11 cellular contexts compared by ENCODE assay signal in the genomic region with DNA sequence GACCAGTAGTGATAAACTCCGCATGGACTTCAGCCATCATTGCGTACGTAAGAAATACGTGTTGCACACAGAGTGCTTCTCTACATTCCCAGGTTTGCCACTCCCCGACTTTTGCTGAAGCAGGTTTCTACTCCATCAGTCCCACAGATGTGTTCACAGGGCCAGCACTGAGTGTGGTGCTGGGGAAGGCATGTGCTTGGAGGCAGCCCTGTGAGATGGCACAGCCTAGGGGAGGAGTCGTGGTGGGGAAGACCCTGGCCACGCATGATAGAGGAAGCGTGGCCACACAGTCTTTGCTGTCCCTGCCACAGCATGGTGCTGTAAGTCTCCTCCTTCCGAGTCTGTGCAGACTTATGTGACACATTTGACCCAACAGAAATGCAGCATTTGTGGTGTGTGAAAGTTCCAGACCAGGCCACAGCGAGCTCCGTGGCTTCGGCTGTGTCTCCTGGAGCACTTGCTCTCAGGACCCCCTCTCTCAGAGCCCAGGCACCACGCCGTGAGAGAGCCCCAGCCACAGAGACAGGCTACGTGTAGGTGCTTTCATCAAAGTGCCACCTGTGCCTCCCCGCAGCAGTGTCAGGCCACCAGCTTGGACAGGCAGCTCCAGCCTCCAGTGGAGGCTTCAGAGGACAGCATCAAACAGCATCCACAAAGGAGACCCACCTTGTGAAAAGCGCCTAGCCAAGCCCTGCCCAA.
DNase-seq lines count a peak whose midpoint lies in the region; ATAC-seq, FAIRE-seq and TF ChIP-seq lines count a peak whose summit lies in the region.
"Had no signal": no experiment of that assay in that cellular context is flagged by ENCODE, and none has a peak within 500 bp of the region (broad histone marks: within the 10 kb centered on the region; RNA-seq: fewer than 3 reads in every experiment).

No MANE protein-coding gene starts in this region.

- no peaks in the 10 kb centered on the region for H3K36me3 ChIP-seq in brain microvascular endothelial cell (replicated peaks)

- in situ Hi-C loops in brain microvascular endothelial cell (cut with HindIII; ENCODE audit: low pct_ligation_motif_present, low sequenced_read_pairs), result no loop called here

- no peak overlapping the region for H3K4me3 ChIP-seq in brain microvascular endothelial cell (ENCODE audit: low read depth, low read length)
- H3K4me3 ChIP-seq: GM23338 had no signal

- no peak for TF ChIP-seq POLR2A in GM12892 (IDR thresholded peaks at IDR 0.05; ENCODE audit: low read depth, low read length)

- H3K27me3 ChIP-seq in brain microvascular endothelial cell (replicated peaks), result no peaks in the 10 kb centered on the region

- FAIRE-seq in HTR-8/SVneo (lab: Jason Lieb, UNC) (peak; percentile 28), GM12892 (lab: Jason Lieb, UNC) (no peak)
- FAIRE-seq: frontal cortex, G401.6 had no signal

- no peak for TF ChIP-seq CTCF in brain microvascular endothelial cell (IDR thresholded peaks at IDR 0.05; ENCODE audit: low read depth, low read length, missing control alignments)

- peak; percentile 47 for ATAC-seq in GM18511 (IDR thresholded peaks at IDR 0.05; ENCODE audit: unreplicated experiment)
- ATAC-seq: GM23338 had no signal

- H3K27ac ChIP-seq in brain microvascular endothelial cell, result peak overlapping the region; percentile 77

- DNase-seq in HTR-8/SVneo (ENCODE audit: insufficient read length, low spot score), result no peak
- DNase-seq in brain microvascular endothelial cell, result no peak
- peak; percentile 7 for DNase-seq in putamen (ENCODE audit: low spot score)
- no peak for DNase-seq in NCI-H146 (lab: John Stamatoyannopoulos, UW)
- no peak for DNase-seq in foreskin melanocyte
- no peak for DNase-seq in GM12892 (ENCODE audit: insufficient read length)
- no peak for DNase-seq in NCI-H510A treated with DMSO at 0.1 percent for 48 hours (lab: John Stamatoyannopoulos, UW)
